ENCODE assay signal across 1 cellular context in the genomic region with DNA sequence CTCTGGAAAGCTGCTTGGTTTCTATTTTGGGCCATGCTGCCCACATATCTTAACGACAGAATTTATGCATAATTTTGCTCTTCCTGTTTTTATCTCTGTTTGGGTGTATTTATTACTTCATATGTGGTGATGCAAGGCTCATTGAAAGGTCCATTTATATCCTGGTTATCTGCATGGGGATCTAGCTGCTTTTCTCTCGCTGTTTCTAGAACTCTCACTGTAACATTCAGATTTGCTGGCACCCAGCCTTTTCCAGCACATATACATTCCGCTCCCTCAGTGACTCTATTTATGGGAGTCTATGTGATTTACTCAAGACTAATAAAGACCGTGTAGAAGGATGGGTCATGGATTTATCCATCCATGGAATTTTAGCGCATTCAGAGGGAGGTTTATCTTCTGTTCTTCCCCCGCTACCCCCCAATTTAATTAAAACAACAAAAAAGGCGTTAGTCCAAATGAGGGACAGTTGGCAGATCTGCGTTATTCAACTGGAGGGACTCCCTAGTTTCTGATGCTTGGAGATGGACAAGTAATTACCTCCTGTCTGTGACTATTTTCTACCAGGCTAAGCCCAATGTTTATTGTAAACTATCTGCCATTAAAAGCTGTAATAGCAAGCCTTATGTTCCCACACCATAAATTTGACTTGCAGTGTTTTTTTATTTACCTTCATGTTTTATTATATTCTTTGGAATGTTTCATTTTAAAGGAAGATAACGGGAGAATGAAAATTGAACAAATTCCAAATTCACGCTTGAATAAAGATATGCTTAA.
TF ChIP-seq lines count a peak whose summit lies in the region.

No MANE protein-coding gene starts in this region.

TF ChIP-seq in HCT116, 20 proteins besides CTCF, POLR2A, EP300 and RAD21 (continued from another document):
- TF ChIP-seq, protein P1, sequence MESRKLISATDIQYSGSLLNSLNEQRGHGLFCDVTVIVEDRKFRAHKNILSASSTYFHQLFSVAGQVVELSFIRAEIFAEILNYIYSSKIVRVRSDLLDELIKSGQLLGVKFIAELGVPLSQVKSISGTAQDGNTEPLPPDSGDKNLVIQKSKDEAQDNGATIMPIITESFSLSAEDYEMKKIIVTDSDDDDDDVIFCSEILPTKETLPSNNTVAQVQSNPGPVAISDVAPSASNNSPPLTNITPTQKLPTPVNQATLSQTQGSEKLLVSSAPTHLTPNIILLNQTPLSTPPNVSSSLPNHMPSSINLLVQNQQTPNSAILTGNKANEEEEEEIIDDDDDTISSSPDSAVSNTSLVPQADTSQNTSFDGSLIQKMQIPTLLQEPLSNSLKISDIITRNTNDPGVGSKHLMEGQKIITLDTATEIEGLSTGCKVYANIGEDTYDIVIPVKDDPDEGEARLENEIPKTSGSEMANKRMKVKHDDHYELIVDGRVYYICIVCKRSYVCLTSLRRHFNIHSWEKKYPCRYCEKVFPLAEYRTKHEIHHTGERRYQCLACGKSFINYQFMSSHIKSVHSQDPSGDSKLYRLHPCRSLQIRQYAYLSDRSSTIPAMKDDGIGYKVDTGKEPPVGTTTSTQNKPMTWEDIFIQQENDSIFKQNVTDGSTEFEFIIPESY (IDR thresholded peaks at IDR 0.05; ENCODE audit: extremely low read depth, insufficient replicate concordance, low read length) = no peak
- TF ChIP-seq, protein P2, sequence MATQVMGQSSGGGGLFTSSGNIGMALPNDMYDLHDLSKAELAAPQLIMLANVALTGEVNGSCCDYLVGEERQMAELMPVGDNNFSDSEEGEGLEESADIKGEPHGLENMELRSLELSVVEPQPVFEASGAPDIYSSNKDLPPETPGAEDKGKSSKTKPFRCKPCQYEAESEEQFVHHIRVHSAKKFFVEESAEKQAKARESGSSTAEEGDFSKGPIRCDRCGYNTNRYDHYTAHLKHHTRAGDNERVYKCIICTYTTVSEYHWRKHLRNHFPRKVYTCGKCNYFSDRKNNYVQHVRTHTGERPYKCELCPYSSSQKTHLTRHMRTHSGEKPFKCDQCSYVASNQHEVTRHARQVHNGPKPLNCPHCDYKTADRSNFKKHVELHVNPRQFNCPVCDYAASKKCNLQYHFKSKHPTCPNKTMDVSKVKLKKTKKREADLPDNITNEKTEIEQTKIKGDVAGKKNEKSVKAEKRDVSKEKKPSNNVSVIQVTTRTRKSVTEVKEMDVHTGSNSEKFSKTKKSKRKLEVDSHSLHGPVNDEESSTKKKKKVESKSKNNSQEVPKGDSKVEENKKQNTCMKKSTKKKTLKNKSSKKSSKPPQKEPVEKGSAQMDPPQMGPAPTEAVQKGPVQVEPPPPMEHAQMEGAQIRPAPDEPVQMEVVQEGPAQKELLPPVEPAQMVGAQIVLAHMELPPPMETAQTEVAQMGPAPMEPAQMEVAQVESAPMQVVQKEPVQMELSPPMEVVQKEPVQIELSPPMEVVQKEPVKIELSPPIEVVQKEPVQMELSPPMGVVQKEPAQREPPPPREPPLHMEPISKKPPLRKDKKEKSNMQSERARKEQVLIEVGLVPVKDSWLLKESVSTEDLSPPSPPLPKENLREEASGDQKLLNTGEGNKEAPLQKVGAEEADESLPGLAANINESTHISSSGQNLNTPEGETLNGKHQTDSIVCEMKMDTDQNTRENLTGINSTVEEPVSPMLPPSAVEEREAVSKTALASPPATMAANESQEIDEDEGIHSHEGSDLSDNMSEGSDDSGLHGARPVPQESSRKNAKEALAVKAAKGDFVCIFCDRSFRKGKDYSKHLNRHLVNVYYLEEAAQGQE (IDR thresholded peaks at IDR 0.05; ENCODE audit: low read depth) = no peak
- TF ChIP-seq YY1 (IDR thresholded peaks at IDR 0.05; ENCODE audit: extremely low read depth, insufficient replicate concordance, low read depth, low read length) = no peak
- no peak for TF ChIP-seq ELF1 (IDR thresholded peaks at IDR 0.05; ENCODE audit: borderline replicate concordance, low read depth)
- no peak for TF ChIP-seq POLR2AphosphoS5 (IDR thresholded peaks at IDR 0.05; ENCODE audit: low read depth, low read length)
- no peak for TF ChIP-seq FOSL1 (IDR thresholded peaks at IDR 0.05; ENCODE audit: low read depth)
- TF ChIP-seq CBX3 (IDR thresholded peaks at IDR 0.05; ENCODE audit: low read depth) = no peak
- no peak for TF ChIP-seq CEBPB (IDR thresholded peaks at IDR 0.05; ENCODE audit: low read depth)
- TF ChIP-seq, protein P3, sequence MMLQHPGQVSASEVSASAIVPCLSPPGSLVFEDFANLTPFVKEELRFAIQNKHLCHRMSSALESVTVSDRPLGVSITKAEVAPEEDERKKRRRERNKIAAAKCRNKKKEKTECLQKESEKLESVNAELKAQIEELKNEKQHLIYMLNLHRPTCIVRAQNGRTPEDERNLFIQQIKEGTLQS (IDR thresholded peaks at IDR 0.05) = no peak
- TF ChIP-seq SIN3A (IDR thresholded peaks at IDR 0.05; ENCODE audit: low read depth) = no peak
